Comparison of ENCODE assay signal across 8 cellular contexts in the genomic region with DNA sequence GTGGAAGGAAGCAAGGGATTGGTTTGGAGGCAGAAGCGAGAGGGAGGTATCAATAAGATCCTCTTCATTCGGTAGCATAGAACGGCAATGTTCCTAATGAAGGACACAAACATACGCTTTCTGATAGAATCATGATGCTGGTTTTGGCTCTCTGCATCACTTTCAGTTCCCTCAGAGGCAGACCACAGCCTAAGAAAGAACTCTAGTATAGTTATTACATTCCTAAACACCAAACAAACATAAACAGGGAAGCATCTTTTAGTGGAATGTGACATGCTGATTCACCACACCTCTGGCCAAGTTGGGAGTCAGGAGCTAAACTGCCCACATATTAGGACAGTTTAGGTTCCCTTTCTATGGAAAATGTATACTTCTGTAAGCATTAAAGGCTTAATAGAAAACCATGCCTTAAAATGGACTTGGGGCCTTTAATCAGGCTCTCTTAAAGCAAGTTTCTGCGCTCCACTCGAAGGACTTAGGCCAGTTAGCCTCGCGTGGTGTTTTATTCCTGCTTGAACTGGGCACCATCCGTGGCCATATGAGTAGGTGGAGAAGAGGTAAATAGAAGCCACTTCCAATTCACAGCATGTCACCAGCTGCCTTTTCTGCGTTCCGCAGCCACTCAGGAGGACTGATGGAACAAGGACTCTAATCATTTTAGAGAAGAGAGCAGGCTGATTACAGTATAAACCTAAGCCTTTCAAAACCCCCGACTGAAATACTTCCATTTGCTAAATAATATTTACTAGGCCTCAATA. TPM values are rescaled to one million over a fixed set of nuclear protein-coding genes. Genes with fewer than 3 reads are reported as not detected.
DNase-seq lines count a peak whose midpoint lies in the region; ATAC-seq and TF ChIP-seq lines count a peak whose summit lies in the region.

No MANE protein-coding gene starts in this region.

- peaks cover 5 to 23% (median 16%) of the 10 kb centered on the region in 4 donors for H3K4me1 ChIP-seq in upper lobe of left lung

- H3K9me3 ChIP-seq in upper lobe of left lung, result no peaks in the 10 kb centered on the region

- 74 to 82% methylated on average over 12 of the region's 12 CpGs for WGBS in upper lobe of left lung, 2 donors

- H3K27ac Mint-ChIP-seq in activated naive CD8-positive, alpha-beta T cell, result peak overlapping the region; percentile 66
- H3K27ac Mint-ChIP-seq in activated naive CD8-positive, alpha-beta T cell treated with anti-CD3 and anti-CD28 coated beads, Interleukin-2, amount 50 U/mL, for 24 hours, result no peak overlapping the region
- H3K27ac Mint-ChIP-seq in nephron progenitor cell (no peak overlapping the region), MCF 10A (ENCODE audit: low read depth, unreplicated experiment) (no peak overlapping the region)

- no peak overlapping the region for H3K4me3 ChIP-seq in upper lobe of left lung

- CTCF ChIA-PET in MCF 10A (lab: Yijun Ruan, JAX), result interaction anchor here (0.8 kb wide), 1 partner anchor 31 kb away, joined by 4 read pairs; no protein-coding TSS in a partner anchor

- no TSS peak for BruUV-seq in MCF 10A (replicated peaks; lab: Mats Ljungman, UMichigan)

- intact Hi-C loops in MCF 10A (cut with micrococcal nuclease), result no loop called here

- H3K27me3 ChIP-seq in upper lobe of left lung, result no peaks in the 10 kb centered on the region

- ATAC-seq in activated naive CD8-positive, alpha-beta T cell treated with anti-CD3 and anti-CD28 coated beads, Interleukin-2, amount 50 U/mL, for 24 hours, result no peak
- ATAC-seq in HG02981 (IDR thresholded peaks at IDR 0.05; ENCODE audit: unreplicated experiment) (peak; percentile 70), upper lobe of left lung (ENCODE audit: low FRiP score in 2 of 2) (peak in 1 of 2 donors; percentile 46), left lobe of liver (no peak)

- peaks cover 12% of the 10 kb centered on the region for H3K36me3 Mint-ChIP-seq in activated naive CD8-positive, alpha-beta T cell
- H3K36me3 Mint-ChIP-seq in activated naive CD8-positive, alpha-beta T cell treated with anti-CD3 and anti-CD28 coated beads, Interleukin-2, amount 50 U/mL, for 24 hours (ENCODE audit: low read depth), result peaks cover 17% of the 10 kb centered on the region
- no peaks in the 10 kb centered on the region for H3K36me3 Mint-ChIP-seq in nephron progenitor cell (ENCODE audit: low read depth)
- peaks cover 5% of the 10 kb centered on the region for H3K36me3 Mint-ChIP-seq in MCF 10A (ENCODE audit: insufficient read depth, unreplicated experiment)

- no peaks in the 10 kb centered on the region for H3K27me3 Mint-ChIP-seq in activated naive CD8-positive, alpha-beta T cell
- H3K27me3 Mint-ChIP-seq in activated naive CD8-positive, alpha-beta T cell treated with anti-CD3 and anti-CD28 coated beads, Interleukin-2, amount 50 U/mL, for 24 hours, result no peaks in the 10 kb centered on the region
- H3K27me3 Mint-ChIP-seq in nephron progenitor cell (ENCODE audit: low read depth, poor library complexity), result no peaks in the 10 kb centered on the region
- H3K27me3 Mint-ChIP-seq in MCF 10A (ENCODE audit: insufficient read depth, unreplicated experiment), result no peaks in the 10 kb centered on the region

- DNase-seq in activated naive CD8-positive, alpha-beta T cell treated with anti-CD3 and anti-CD28 coated beads, Interleukin-2, amount 50 U/mL, for 24 hours, result no peak
- DNase-seq in cerebellar cortex (ENCODE audit: low spot score), result peak; percentile 81
- no peak for DNase-seq in upper lobe of left lung
- DNase-seq in left lobe of liver (ENCODE audit: low spot score), result no peak
- DNase-seq in nephron progenitor cell, result no peak
- no peak for DNase-seq in MCF 10A (ENCODE audit: unreplicated experiment)

- TF ChIP-seq CTCF in upper lobe of left lung (IDR thresholded peaks at IDR 0.05) (no peak), nephron progenitor cell (IDR thresholded peaks at IDR 0.05) (no peak), MCF 10A (IDR thresholded peaks at IDR 0.05; ENCODE audit: unreplicated experiment) (no peak)

- H3K27ac ChIP-seq in upper lobe of left lung, result peak overlapping the region; percentile 4 to 42 (median 20)

- no peak for TF ChIP-seq POLR2A in upper lobe of left lung (IDR thresholded peaks at IDR 0.05)

- peaks cover 0 to 11% (median 3%) of the 10 kb centered on the region in 4 donors for H3K36me3 ChIP-seq in upper lobe of left lung

- POLR2A ChIA-PET in MCF 10A (lab: Yijun Ruan, JAX), result interaction anchor here (0.9 to 1.7 kb wide), 2 partner anchors 9 to 52 kb away, joined by 3 to 4 read pairs; no protein-coding TSS in a partner anchor

- no peak overlapping the region for H3K4me3 Mint-ChIP-seq in activated naive CD8-positive, alpha-beta T cell
- no peak overlapping the region for H3K4me3 Mint-ChIP-seq in activated naive CD8-positive, alpha-beta T cell treated with anti-CD3 and anti-CD28 coated beads, Interleukin-2, amount 50 U/mL, for 24 hours
- H3K4me3 Mint-ChIP-seq in nephron progenitor cell, result no peak overlapping the region
- H3K4me3 Mint-ChIP-seq in MCF 10A (ENCODE audit: unreplicated experiment), result no peak overlapping the region

- no peaks in the 10 kb centered on the region for H3K9me3 Mint-ChIP-seq in activated naive CD8-positive, alpha-beta T cell (ENCODE audit: low read depth)
- H3K9me3 Mint-ChIP-seq in activated naive CD8-positive, alpha-beta T cell treated with anti-CD3 and anti-CD28 coated beads, Interleukin-2, amount 50 U/mL, for 24 hours, result no peaks in the 10 kb centered on the region
- no peaks in the 10 kb centered on the region for H3K9me3 Mint-ChIP-seq in nephron progenitor cell
- no peaks in the 10 kb centered on the region for H3K9me3 Mint-ChIP-seq in MCF 10A (ENCODE audit: unreplicated experiment)

- peaks cover 18% of the 10 kb centered on the region for H3K4me1 Mint-ChIP-seq in activated naive CD8-positive, alpha-beta T cell (ENCODE audit: low read depth)
- peaks cover 13% of the 10 kb centered on the region for H3K4me1 Mint-ChIP-seq in activated naive CD8-positive, alpha-beta T cell treated with anti-CD3 and anti-CD28 coated beads, Interleukin-2, amount 50 U/mL, for 24 hours
- H3K4me1 Mint-ChIP-seq in nephron progenitor cell (no peaks in the 10 kb centered on the region), MCF 10A (ENCODE audit: insufficient read depth, unreplicated experiment) (no peaks in the 10 kb centered on the region)

- no peak for TF ChIP-seq EP300 in upper lobe of left lung (IDR thresholded peaks at IDR 0.05)

RNA-seq across cellular contexts. Expression of a gene that starts 53.7 kb away (rescaled TPM):
- total RNA-seq in upper lobe of left lung, result 100 to 1,000 TPM in 4 of 6 donors, 10 to 100 TPM in 2; 79.6 to 352 (median 229) TPM
- 21.8 TPM for total RNA-seq in left lobe of liver
- total RNA-seq in MCF 10A (2022), result 28.5 and 31.5 TPM in 2 replicates
